Comparison of ENCODE assay signal across 15 cellular contexts in genomic region chr15:27249046-27249722, GRCh38.
DNase-seq lines count a peak whose midpoint lies in the region; TF ChIP-seq lines count a peak whose summit lies in the region.
"Had no signal": no experiment of that assay in that cellular context is flagged by ENCODE, and none has a peak within 500 bp of the region (broad histone marks: within the 10 kb centered on the region; RNA-seq: fewer than 3 reads in every experiment).

No MANE protein-coding gene starts in this region.

- H3K27me3 Mint-ChIP-seq in neural progenitor cell (ENCODE audit: insufficient read depth, low read depth) = peaks cover 7% of the 10 kb centered on the region
- H3K27me3 Mint-ChIP-seq: CD8-positive, alpha-beta memory T cell had no signal

- no peak overlapping the region for H2AFZ ChIP-seq in neural progenitor cell (replicated peaks)
- H2AFZ ChIP-seq: GM23338 had no signal

- no peaks in the 10 kb centered on the region for H3K27me3 ChIP-seq in BE2C
- no peaks in the 10 kb centered on the region for H3K27me3 ChIP-seq in neural progenitor cell
- H3K27me3 ChIP-seq: BLaER1 had no signal

- H3K9me3 ChIP-seq in BE2C = no peaks in the 10 kb centered on the region
- H3K9me3 ChIP-seq in neural progenitor cell (ENCODE audit: low read depth) = no peaks in the 10 kb centered on the region
- H3K9me3 ChIP-seq: Caco-2 had no signal

- H3K27ac ChIP-seq in VCaP (peak overlapping the region; percentile 38; the same call in 1 of the 2 replicates), neural progenitor cell (no peak overlapping the region)
- H3K27ac ChIP-seq: 22Rv1, BLaER1 had no signal

- peaks cover 2% of the 10 kb centered on the region for H3K9me3 Mint-ChIP-seq in neural progenitor cell
- H3K9me3 Mint-ChIP-seq: GM23338 had no signal

- TF ChIP-seq CTCF in BE2C (IDR thresholded peaks at IDR 0.05; ENCODE audit: low read depth, low read length) (0 out of 2 replicates have a peak, but pooled peaks have one; percentile 3), VCaP (conservative IDR thresholded peaks at IDR 0.05) (no peak), neural progenitor cell (IDR thresholded peaks at IDR 0.05) (no peak)

- peak overlapping the region; percentile 45 for H3K4me3 ChIP-seq in BE2C (ENCODE audit: low read depth, low read length)
- H3K4me3 ChIP-seq in neural progenitor cell = no peak overlapping the region
- H3K4me3 ChIP-seq: BLaER1, GM23338 had no signal

- H3K36me3 Mint-ChIP-seq in neural progenitor cell = no peaks in the 10 kb centered on the region
- H3K36me3 Mint-ChIP-seq: CD8-positive, alpha-beta memory T cell had no signal

- H3K4me1 ChIP-seq in BE2C = peaks cover 24% of the 10 kb centered on the region
- H3K4me1 ChIP-seq in neural progenitor cell = peaks cover 4% of the 10 kb centered on the region
- H3K4me1 ChIP-seq: Caco-2 had no signal

- no peaks in the 10 kb centered on the region for H3K36me3 ChIP-seq in BE2C
- H3K36me3 ChIP-seq in neural progenitor cell = no peaks in the 10 kb centered on the region
- H3K36me3 ChIP-seq: BLaER1 had no signal

- H3K9ac ChIP-seq in neural progenitor cell = no peak overlapping the region
- H3K9ac ChIP-seq: BLaER1 had no signal

- DNase-seq in DMS53 (lab: John Stamatoyannopoulos, UW) (peak; percentile 38), DMS53 treated with DMSO at 0.1 percent for 48 hours (lab: John Stamatoyannopoulos, UW; ENCODE audit: unreplicated experiment) (no peak), BE2C (peak; percentile 68), neural progenitor cell (ENCODE audit: low spot score) (no peak), Kasumi-1 (lab: John Stamatoyannopoulos, UW) (no peak), GOT3 (lab: John Stamatoyannopoulos, UW) (no peak)
- DNase-seq in activated effector memory CD4-positive, alpha-beta T cell treated with anti-CD3 and anti-CD28 coated beads, Interleukin-2, amount 50 U/mL, for 16 hours = no peak
- DNase-seq: Caco-2; CD8-positive, alpha-beta memory T cell; EL; H9 had no signal

- peaks cover 33% of the 10 kb centered on the region for H3K4me1 Mint-ChIP-seq in neural progenitor cell
- H3K4me1 Mint-ChIP-seq: CD8-positive, alpha-beta memory T cell; H9 had no signal

- no peak overlapping the region for H3K4me2 ChIP-seq in neural progenitor cell
- H3K4me2 ChIP-seq: GM23338 had no signal

- H3K4me3 Mint-ChIP-seq in neural progenitor cell = peak overlapping the region; percentile 9
- H3K4me3 Mint-ChIP-seq: CD8-positive, alpha-beta memory T cell; GM23338; H9 had no signal

- H4K20me1 ChIP-seq in neural progenitor cell (ENCODE audit: low read depth) = no peaks in the 10 kb centered on the region
- H4K20me1 ChIP-seq: BLaER1 had no signal

- no peaks in the 10 kb centered on the region for H3F3A ChIP-seq in neural progenitor cell (ENCODE audit: low read depth)

- H3K79me2 ChIP-seq in neural progenitor cell (ENCODE audit: low read depth) = no peaks in the 10 kb centered on the region

- no peak overlapping the region for H3K27ac Mint-ChIP-seq in neural progenitor cell
- H3K27ac Mint-ChIP-seq: CD8-positive, alpha-beta memory T cell; GM23338 had no signal

Comparison
In these comparisons a context has a peak if more than half of its experiments do, and no peak if none do; other contexts are left out.
1. DNase-seq: peak in DMS53 (single experiment) and BE2C (single experiment); none in DMS53 treated with DMSO at 0.1 percent for 48 hours (single experiment), neural progenitor cell (single experiment), activated effector memory CD4-positive, alpha-beta T cell treated with anti-CD3 and anti-CD28 coated beads, Interleukin-2, amount 50 U/mL, for 16 hours (single experiment), Kasumi-1 (0 of 2) and GOT3 (single experiment).